Comparison of ENCODE assay signal across 8 cellular contexts in the genomic region with DNA sequence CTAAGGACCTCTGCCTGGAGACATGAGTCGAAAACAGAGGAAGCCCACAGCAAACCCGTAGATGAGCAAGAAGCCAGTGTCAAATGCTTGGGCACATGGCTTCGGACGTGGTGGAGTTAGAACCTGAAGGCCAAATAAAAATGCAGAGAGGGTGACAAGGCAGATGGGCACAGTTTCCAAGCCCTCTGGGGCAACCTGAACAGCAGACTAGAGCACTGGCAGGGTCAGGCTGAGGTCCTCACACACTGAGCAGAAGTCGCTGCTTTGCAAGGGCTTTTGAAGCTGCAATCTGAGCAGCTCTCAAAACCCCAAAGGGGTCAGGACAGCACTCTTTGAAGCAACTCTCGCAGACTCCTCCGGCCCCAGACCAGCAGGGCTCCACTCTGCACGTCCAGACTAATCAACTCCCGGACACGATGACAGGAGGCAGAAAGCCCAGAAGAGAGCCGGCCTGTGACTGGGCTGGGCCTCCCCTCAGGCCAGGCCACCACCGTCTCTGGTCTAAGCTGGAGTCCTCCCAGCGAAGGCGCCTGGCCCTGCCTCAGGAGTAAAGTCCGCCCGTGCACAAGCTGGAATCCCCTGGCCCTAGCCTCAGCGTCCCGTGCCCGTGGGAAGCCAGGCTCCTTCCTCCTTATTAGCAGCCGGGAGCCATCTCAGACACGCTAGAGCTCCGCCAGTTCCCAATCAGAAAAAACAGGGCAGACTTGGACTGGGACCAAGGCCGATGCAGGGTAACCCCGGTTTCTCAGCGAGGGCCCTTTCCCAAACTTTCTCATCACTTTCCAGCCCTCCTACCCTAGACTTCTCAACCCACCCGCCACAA. TPM values are rescaled to one million over a fixed set of nuclear protein-coding genes. Genes with fewer than 3 reads are reported as not detected.
DNase-seq lines count a peak whose midpoint lies in the region; ATAC-seq and TF ChIP-seq lines count a peak whose summit lies in the region.

No MANE protein-coding gene starts in this region.

- peak overlapping the region; percentile 94 for H3K9ac ChIP-seq in skeletal muscle satellite cell (ENCODE audit: low read depth, low read length)

- H3K27me3 ChIP-seq in skeletal muscle satellite cell (ENCODE audit: control insufficient read depth, insufficient read depth, low read length), result no peaks in the 10 kb centered on the region

- ATAC-seq in HG02840 (IDR thresholded peaks at IDR 0.05; ENCODE audit: low FRiP score, unreplicated experiment), result no peak

- H3K4me3 Mint-ChIP-seq in MCF 10A (ENCODE audit: unreplicated experiment), result peak overlapping the region; percentile 93

- H3K9me3 ChIP-seq in skeletal muscle satellite cell (replicated peaks; ENCODE audit: low read length), result no peaks in the 10 kb centered on the region

- peak overlapping the region; percentile 90 for H3K27ac Mint-ChIP-seq in MCF 10A (ENCODE audit: low read depth, unreplicated experiment)

- DNase-seq in NCI-H748 (lab: John Stamatoyannopoulos, UW; ENCODE audit: unreplicated experiment) (peak; percentile 23), NCI-H748 treated with DMSO at 0.1 percent for 48 hours (lab: John Stamatoyannopoulos, UW) (no peak), NCI-H69 (lab: John Stamatoyannopoulos, UW) (peak; percentile 62), MCF 10A (ENCODE audit: unreplicated experiment) (peak; percentile 45), inferior parietal cortex (ENCODE audit: extremely low spot score) (peak; percentile 48), putamen (ENCODE audit: low spot score) (no peak)

- H3K4me2 ChIP-seq in skeletal muscle satellite cell (ENCODE audit: low read length), result peak overlapping the region; percentile 99

- no peaks in the 10 kb centered on the region for H3K9me3 Mint-ChIP-seq in MCF 10A (ENCODE audit: unreplicated experiment)

- H3K36me3 Mint-ChIP-seq in MCF 10A (ENCODE audit: insufficient read depth, unreplicated experiment), result peaks cover 23% of the 10 kb centered on the region

- H3K4me1 Mint-ChIP-seq in MCF 10A (ENCODE audit: insufficient read depth, unreplicated experiment), result peaks cover 36% of the 10 kb centered on the region

- no peak for TF ChIP-seq CTCF in MCF 10A (IDR thresholded peaks at IDR 0.05; ENCODE audit: unreplicated experiment)

- POLR2A ChIA-PET in MCF 10A (lab: Yijun Ruan, JAX), result interaction anchor here (0.9 to 9.6 kb wide), 11 partner anchors 8 to 306 kb away, joined by 3 to 187 read pairs (median 5); a partner anchor contains a TSS

- H3K4me3 ChIP-seq in skeletal muscle satellite cell (ENCODE audit: low read length), result peak overlapping the region; percentile 93

- no peaks in the 10 kb centered on the region for H3K27me3 Mint-ChIP-seq in MCF 10A (ENCODE audit: insufficient read depth, unreplicated experiment)

- intact Hi-C loops in MCF 10A (cut with micrococcal nuclease), result no loop called here

- TSS peak; percentile 10 for BruUV-seq in MCF 10A (replicated peaks; lab: Mats Ljungman, UMichigan)

- CTCF ChIA-PET in MCF 10A (lab: Yijun Ruan, JAX), result interaction anchor here (2.0 kb wide), 1 partner anchor 24 kb away, joined by 7 read pairs; no protein-coding TSS in a partner anchor

- peaks cover 5% of the 10 kb centered on the region for H3K36me3 ChIP-seq in skeletal muscle satellite cell (ENCODE audit: insufficient read depth, low read length)

- H3K4me1 ChIP-seq in skeletal muscle satellite cell (ENCODE audit: control insufficient read depth, insufficient read depth, low read length), result peaks cover 50% of the 10 kb centered on the region

RNA-seq across cellular contexts. Expression of a gene that starts 0.9 kb away (rescaled TPM):
- 43.7 and 54.6 TPM in 2 replicates for total RNA-seq in MCF 10A (2022)
- 104 and 120 TPM in 2 replicates for total RNA-seq in skeletal muscle satellite cell (2012; rRNA removed)

RNA-seq across cellular contexts. Expression of a gene that starts 14.1 kb away (rescaled TPM):
- 36.7 and 49.5 TPM in 2 replicates for total RNA-seq in MCF 10A (2022)
- 57.7 and 64.6 TPM in 2 replicates for total RNA-seq in skeletal muscle satellite cell (2012; rRNA removed)

RNA-seq across cellular contexts. Expression of a gene that starts 14.3 kb away (rescaled TPM):
- 148 and 151 TPM in 2 replicates for total RNA-seq in MCF 10A (2022)
- total RNA-seq in skeletal muscle satellite cell (2012; rRNA removed), result 50.9 and 51.2 TPM in 2 replicates

RNA-seq across cellular contexts. Expression of a gene that starts 31.9 kb away (rescaled TPM):
- not detected in 2 replicates for total RNA-seq in MCF 10A (2022)
- not detected in 2 replicates for total RNA-seq in skeletal muscle satellite cell (2012; rRNA removed)

RNA-seq across cellular contexts. Expression of a gene that starts 40.2 kb away (rescaled TPM):
- not detected in 2 replicates for total RNA-seq in MCF 10A (2022)
- not detected in 2 replicates for total RNA-seq in skeletal muscle satellite cell (2012; rRNA removed)

Comparison
In these comparisons a context has a peak if more than half of its experiments do, and no peak if none do; other contexts are left out.
1. DNase-seq: peak in NCI-H748 (single experiment), NCI-H69 (single experiment), MCF 10A (single experiment) and inferior parietal cortex (single experiment); none in NCI-H748 treated with DMSO at 0.1 percent for 48 hours (single experiment) and putamen (single experiment).